8 cellular contexts compared by ENCODE assay signal in the genomic region with DNA sequence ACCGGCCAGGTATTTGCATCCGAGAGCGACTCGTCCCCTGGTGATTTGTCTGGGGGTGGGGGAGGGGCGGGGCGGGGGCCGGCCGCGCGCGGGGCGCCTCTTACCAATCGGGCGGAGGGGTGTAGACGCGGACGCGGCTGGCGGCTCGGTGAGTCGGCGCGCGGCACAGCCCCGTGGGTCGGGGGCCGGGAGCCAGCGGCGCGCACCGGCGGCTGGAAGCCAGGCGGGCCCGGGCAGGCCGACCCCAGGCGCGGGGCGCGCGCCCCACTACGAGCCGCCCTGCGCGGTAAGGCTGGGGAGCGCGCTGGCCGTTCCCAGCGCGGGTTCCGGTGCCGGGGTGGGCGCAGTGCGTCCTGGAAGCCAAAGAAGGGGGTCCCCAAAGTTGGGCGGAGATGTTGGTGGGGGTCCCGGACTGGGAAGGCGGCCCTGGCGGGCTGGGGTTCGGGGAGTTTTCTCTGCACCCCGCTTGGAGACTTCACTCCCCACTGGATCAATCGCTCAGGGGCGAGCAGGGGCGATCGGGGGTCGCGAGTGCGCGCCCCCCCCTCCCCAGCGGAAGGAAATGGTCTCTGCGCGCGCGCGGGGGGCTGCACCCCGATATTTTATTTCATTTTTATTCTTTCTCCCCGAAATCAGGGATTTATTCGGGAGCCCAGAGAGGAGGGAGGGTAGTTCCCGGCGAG. TPM values are rescaled to one million over a fixed set of nuclear protein-coding genes. Genes with fewer than 3 reads are reported as not detected.
A peak's percentile ranks its signal among the peaks of the same experiment; 100 is the strongest.
DNase-seq lines count a peak whose midpoint lies in the region; ATAC-seq, FAIRE-seq and TF ChIP-seq lines count a peak whose summit lies in the region.

A gene with protein sequence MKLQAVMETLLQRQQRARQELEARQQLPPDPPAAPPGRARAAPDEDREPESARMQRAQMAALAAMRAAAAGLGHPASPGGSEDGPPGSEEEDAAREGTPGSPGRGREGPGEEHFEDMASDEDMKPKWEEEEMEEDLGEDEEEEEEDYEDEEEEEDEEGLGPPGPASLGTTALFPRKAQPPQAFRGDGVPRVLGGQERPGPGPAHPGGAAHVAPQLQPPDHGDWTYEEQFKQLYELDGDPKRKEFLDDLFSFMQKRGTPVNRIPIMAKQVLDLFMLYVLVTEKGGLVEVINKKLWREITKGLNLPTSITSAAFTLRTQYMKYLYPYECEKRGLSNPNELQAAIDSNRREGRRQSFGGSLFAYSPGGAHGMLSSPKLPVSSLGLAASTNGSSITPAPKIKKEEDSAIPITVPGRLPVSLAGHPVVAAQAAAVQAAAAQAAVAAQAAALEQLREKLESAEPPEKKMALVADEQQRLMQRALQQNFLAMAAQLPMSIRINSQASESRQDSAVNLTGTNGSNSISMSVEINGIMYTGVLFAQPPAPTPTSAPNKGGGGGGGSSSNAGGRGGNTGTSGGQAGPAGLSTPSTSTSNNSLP (plus strand): TSS at position 124 of the 683 bp plus-strand sequence. CDS start 3,494 bp downstream, outside the sequence.

- peak within 1 kb of the TSS; percentile 73 for H3K4me3 Mint-ChIP-seq in activated CD8-positive, alpha-beta T cell treated with anti-CD3 and anti-CD28 coated beads for 36 hours

- H3K9me3 Mint-ChIP-seq in activated CD8-positive, alpha-beta T cell treated with anti-CD3 and anti-CD28 coated beads for 36 hours = no peaks in the 10 kb centered on the region

- CTCF ChIA-PET in activated CD8-positive, alpha-beta T cell treated with anti-CD3 and anti-CD28 coated beads for 36 hours (lab: Charles Lee) = no interaction called here

- intact Hi-C loops in activated CD8-positive, alpha-beta T cell treated with anti-CD3 and anti-CD28 coated beads for 36 hours (cut with micrococcal nuclease) = loop anchor here (2.0 kb wide), 1 partner anchor 57 kb away; no protein-coding TSS in a partner anchor
- intact Hi-C loops in prostate gland (cut with DNase I) = loop anchor here (1.0 kb wide), 1 partner anchor 56 kb away; no protein-coding TSS in a partner anchor

- H3K36me3 Mint-ChIP-seq in activated CD8-positive, alpha-beta T cell treated with anti-CD3 and anti-CD28 coated beads for 36 hours (ENCODE audit: low read depth) = no peaks in the 10 kb centered on the region

- peaks cover 17% of the 10 kb centered on the region for H3K4me1 Mint-ChIP-seq in activated CD8-positive, alpha-beta T cell treated with anti-CD3 and anti-CD28 coated beads for 36 hours (ENCODE audit: low read depth)

- peaks cover 10% of the 10 kb centered on the region for H3K36me3 ChIP-seq in cardiac muscle cell
- no peaks in the 10 kb centered on the region for H3K36me3 ChIP-seq in prostate gland

- WGBS in prostate gland = under 1% methylated on average over 62 of the region's 78 CpGs

- H3K9me3 ChIP-seq in cardiac muscle cell (ENCODE audit: low read depth) (no peaks in the 10 kb centered on the region), prostate gland (no peaks in the 10 kb centered on the region)

- no peak for TF ChIP-seq POLR2A in prostate gland (IDR thresholded peaks at IDR 0.05)

- H3K27ac ChIP-seq in cardiac muscle cell (peak within 1 kb of the TSS; percentile 86), prostate gland (peak within 1 kb of the TSS; percentile 85 to 87)

- H3K4me3 ChIP-seq in cardiac muscle cell = peak within 1 kb of the TSS; percentile 98
- H3K4me3 ChIP-seq in prostate gland = peak within 1 kb of the TSS; percentile 87 to 92

- H3K27me3 ChIP-seq in cardiac muscle cell (peaks cover 4% of the 10 kb centered on the region), prostate gland (replicated peaks; ENCODE audit: insufficient read depth) (no peaks in the 10 kb centered on the region)

- no peak for TF ChIP-seq CTCF in activated CD8-positive, alpha-beta T cell treated with anti-CD3 and anti-CD28 coated beads for 36 hours (IDR thresholded peaks at IDR 0.05)
- TF ChIP-seq CTCF in cardiac muscle cell (IDR thresholded peaks at IDR 0.05; ENCODE audit: low read depth, low read length) (no peak), prostate gland (IDR thresholded peaks at IDR 0.05) (no peak)

- POLR2A ChIA-PET in activated CD8-positive, alpha-beta T cell treated with anti-CD3 and anti-CD28 coated beads for 36 hours (lab: Charles Lee) = no interaction called here

- FAIRE-seq in GM18507 (lab: Jason Lieb, UNC) = peak; percentile 26

- no peaks in the 10 kb centered on the region for H3K27me3 Mint-ChIP-seq in activated CD8-positive, alpha-beta T cell treated with anti-CD3 and anti-CD28 coated beads for 36 hours

- peak; percentile 21 for ATAC-seq in HG03520 (IDR thresholded peaks at IDR 0.05; ENCODE audit: unreplicated experiment)
- peak; percentile 30 for ATAC-seq in activated CD8-positive, alpha-beta T cell treated with anti-CD3 and anti-CD28 coated beads for 36 hours

- peak within 1 kb of the TSS; percentile 76 for H3K27ac Mint-ChIP-seq in activated CD8-positive, alpha-beta T cell treated with anti-CD3 and anti-CD28 coated beads for 36 hours

- peak; percentile 80 for DNase-seq in AG20443 (ENCODE audit: low spot score)
- no peak for DNase-seq in GM18507 (ENCODE audit: extremely low spot score, insufficient read length, low read depth)
- no peak for DNase-seq in activated CD8-positive, alpha-beta T cell treated with anti-CD3 and anti-CD28 coated beads for 36 hours
- DNase-seq in cardiac muscle cell (ENCODE audit: low read depth in 1 of 2, low spot score in 1 of 2) = peak; percentile 81 to 85
- DNase-seq in prostate gland (ENCODE audit: low spot score) = peak; percentile 32
- DNase-seq in occipital lobe (lab: John Stamatoyannopoulos, UW) = no peak
- no peak for DNase-seq in stimulated activated CD4-positive, alpha-beta T cell treated with anti-CD3 and anti-CD28 coated beads, Interleukin-2, amount 100 ng/mL, for 24 hours

- H3K4me1 ChIP-seq in cardiac muscle cell (ENCODE audit: low read depth) = peaks cover 3% of the 10 kb centered on the region
- peaks cover 3% of the 10 kb centered on the region for H3K4me1 ChIP-seq in prostate gland (replicated peaks)

RNA-seq across cellular contexts. Expression of the gene that starts here (rescaled TPM):
- total RNA-seq in activated CD8-positive, alpha-beta T cell treated with anti-CD3 and anti-CD28 coated beads for 36 hours = 10 to 100 TPM; 18.7 to 22.1 TPM
- total RNA-seq in cardiac muscle cell (59.7 and 62.3 TPM in 2 replicates), prostate gland (10 to 100 TPM in 1 of 2 donors, 1 to 10 TPM in 1; 3.8 to 18.7 TPM), occipital lobe (8.0 TPM)
- polyA plus RNA-seq in cardiac muscle cell = 39.1 and 48.7 TPM in 2 replicates

Comparison
In these comparisons a context has a peak if more than half of its experiments do, and no peak if none do; other contexts are left out.
1. DNase-seq: peak in AG20443 (single experiment), cardiac muscle cell (2 of 2) and prostate gland (single experiment); none in GM18507 (single experiment), activated CD8-positive, alpha-beta T cell treated with anti-CD3 and anti-CD28 coated beads for 36 hours (single experiment), occipital lobe (single experiment) and stimulated activated CD4-positive, alpha-beta T cell treated with anti-CD3 and anti-CD28 coated beads, Interleukin-2, amount 100 ng/mL, for 24 hours (0 of 2).